ENCODE assay signal across 13 cellular contexts in the genomic region with DNA sequence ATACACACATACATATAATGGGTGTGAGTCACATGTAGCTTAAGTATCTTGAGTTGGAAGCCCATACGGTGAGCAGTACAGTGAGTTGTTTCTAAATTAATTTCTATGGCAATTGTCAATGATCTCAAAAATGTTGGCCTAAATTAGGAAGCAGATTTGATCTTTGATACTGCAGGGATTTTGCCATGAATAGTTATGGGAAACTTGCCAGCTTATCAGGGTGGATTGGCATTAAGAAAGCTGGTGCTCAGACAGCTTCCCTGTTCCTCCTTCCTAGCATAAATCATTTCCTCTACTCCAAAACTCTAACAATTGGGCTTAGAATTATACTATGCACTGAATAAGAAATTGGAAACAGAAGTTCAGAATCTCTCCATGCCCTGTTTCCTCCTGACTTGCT.
DNase-seq lines count a peak whose midpoint lies in the region; ATAC-seq and TF ChIP-seq lines count a peak whose summit lies in the region.
"Had no signal": no experiment of that assay in that cellular context is flagged by ENCODE, and none has a peak within 500 bp of the region (broad histone marks: within the 10 kb centered on the region; RNA-seq: fewer than 3 reads in every experiment).

No MANE protein-coding gene starts in this region.

- intact Hi-C loops in activated T-helper 2 cell treated with anti-CD3 and anti-CD28 coated beads, Interferon-gamma antibody, Interleukin-2, Interleukin-4, amounts not matched to agents 10 μg/mL and 5 μg/mL and 100 μg/mL, durations not matched to agents 14 hours and 24 hours and 36 hours (cut with micrococcal nuclease) = no loop called here

- H3K4me1 Mint-ChIP-seq in chondrocyte (ENCODE audit: low read depth) = peaks cover 2% of the 10 kb centered on the region
- no peaks in the 10 kb centered on the region for H3K4me1 Mint-ChIP-seq in activated T-helper 2 cell treated with anti-CD3 and anti-CD28 coated beads, Interferon-gamma antibody, Interleukin-2, Interleukin-4, amounts not matched to agents 10 μg/mL and 5 μg/mL and 100 μg/mL, durations not matched to agents 14 hours and 24 hours and 36 hours (ENCODE audit: low read depth)

- no peak overlapping the region for H3K27ac Mint-ChIP-seq in chondrocyte (ENCODE audit: unreplicated experiment)
- H3K27ac Mint-ChIP-seq in activated T-helper 2 cell treated with anti-CD3 and anti-CD28 coated beads, Interferon-gamma antibody, Interleukin-2, Interleukin-4, amounts not matched to agents 10 μg/mL and 5 μg/mL and 100 μg/mL, durations not matched to agents 14 hours and 24 hours and 36 hours = no peak overlapping the region
- H3K27ac Mint-ChIP-seq: CD4-positive, alpha-beta T cell had no signal

- peaks cover 6% of the 10 kb centered on the region for H3K36me3 Mint-ChIP-seq in chondrocyte (ENCODE audit: low read depth)
- H3K36me3 Mint-ChIP-seq in activated T-helper 2 cell treated with anti-CD3 and anti-CD28 coated beads, Interferon-gamma antibody, Interleukin-2, Interleukin-4, amounts not matched to agents 10 μg/mL and 5 μg/mL and 100 μg/mL, durations not matched to agents 14 hours and 24 hours and 36 hours (ENCODE audit: low read depth) = no peaks in the 10 kb centered on the region

- no peak for TF ChIP-seq CTCF in chondrocyte (IDR thresholded peaks at IDR 0.05)

- ATAC-seq in esophagus mucosa (peak; percentile 48), GM19324 (IDR thresholded peaks at IDR 0.05; ENCODE audit: low FRiP score, unreplicated experiment) (no peak)
- ATAC-seq: A549 had no signal

- DNase-seq in DMS 273 (lab: John Stamatoyannopoulos, UW; ENCODE audit: unreplicated experiment) (peak; percentile 49), DMS 273 treated with DMSO at 0.1 percent for 48 hours (lab: John Stamatoyannopoulos, UW) (no peak), myocyte (ENCODE audit: low read depth) (peak; percentile 15), chondrocyte (ENCODE audit: low spot score) (no peak)
- DNase-seq in activated T-helper 2 cell treated with anti-CD3 and anti-CD28 coated beads, Interferon-gamma antibody, Interleukin-2, Interleukin-4, amounts not matched to agents 10 μg/mL and 5 μg/mL and 100 μg/mL, durations not matched to agents 14 hours and 24 hours and 36 hours (ENCODE audit: low spot score) = no peak
- DNase-seq: AML-193; Caco-2; CD4-positive, alpha-beta T cell; DMS79 treated with DMSO at 0.1 percent for 48 hours; GF-D8 had no signal

- peaks cover 31% of the 10 kb centered on the region for H3K9me3 Mint-ChIP-seq in chondrocyte (ENCODE audit: low read depth)
- H3K9me3 Mint-ChIP-seq in activated T-helper 2 cell treated with anti-CD3 and anti-CD28 coated beads, Interferon-gamma antibody, Interleukin-2, Interleukin-4, amounts not matched to agents 10 μg/mL and 5 μg/mL and 100 μg/mL, durations not matched to agents 14 hours and 24 hours and 36 hours = no peaks in the 10 kb centered on the region
- H3K9me3 Mint-ChIP-seq: CD4-positive, alpha-beta T cell had no signal

- no peak overlapping the region for H3K4me3 Mint-ChIP-seq in chondrocyte (ENCODE audit: unreplicated experiment)
- H3K4me3 Mint-ChIP-seq in activated T-helper 2 cell treated with anti-CD3 and anti-CD28 coated beads, Interferon-gamma antibody, Interleukin-2, Interleukin-4, amounts not matched to agents 10 μg/mL and 5 μg/mL and 100 μg/mL, durations not matched to agents 14 hours and 24 hours and 36 hours (ENCODE audit: low read depth) = no peak overlapping the region
- H3K4me3 Mint-ChIP-seq: CD4-positive, alpha-beta T cell had no signal

- H3K27me3 Mint-ChIP-seq in chondrocyte (ENCODE audit: low read depth) = no peaks in the 10 kb centered on the region
- peaks cover 7% of the 10 kb centered on the region for H3K27me3 Mint-ChIP-seq in activated T-helper 2 cell treated with anti-CD3 and anti-CD28 coated beads, Interferon-gamma antibody, Interleukin-2, Interleukin-4, amounts not matched to agents 10 μg/mL and 5 μg/mL and 100 μg/mL, durations not matched to agents 14 hours and 24 hours and 36 hours (ENCODE audit: low read depth)

Comparison
In these comparisons a context has a peak if more than half of its experiments do, and no peak if none do; other contexts are left out.
1. DNase-seq: peak in DMS 273 (single experiment) and myocyte (single experiment); none in DMS 273 treated with DMSO at 0.1 percent for 48 hours (single experiment), chondrocyte (single experiment) and activated T-helper 2 cell treated with anti-CD3 and anti-CD28 coated beads, Interferon-gamma antibody, Interleukin-2, Interleukin-4, amounts not matched to agents 10 μg/mL and 5 μg/mL and 100 μg/mL, durations not matched to agents 14 hours and 24 hours and 36 hours (single experiment).